ENCODE assay signal across 9 cellular contexts in genomic region chr11:128520886-128521696, GRCh38.
A peak's percentile ranks its signal among the peaks of the same experiment; 100 is the strongest.
DNase-seq lines count a peak whose midpoint lies in the region; ATAC-seq and TF ChIP-seq lines count a peak whose summit lies in the region.
"Had no signal": no experiment of that assay in that cellular context is flagged by ENCODE, and none has a peak within 500 bp of the region (broad histone marks: within the 10 kb centered on the region; RNA-seq: fewer than 3 reads in every experiment).

No MANE protein-coding gene starts in this region.

- CTCF ChIA-PET in WTC11 (lab: Charles Lee): interaction anchor here (1.4 kb wide), 1 partner anchor 109 kb away, joined by 3 read pairs; no protein-coding TSS in a partner anchor

- POLR2A ChIA-PET in WTC11 (lab: Charles Lee): interaction anchor here (1.0 kb wide), 1 partner anchor 29 kb away, joined by 3 read pairs; no protein-coding TSS in a partner anchor

- intact Hi-C loops in spleen (cut with DNase I; ENCODE audit: low total_unique reads): no loop called here

- peaks cover 64% of the 10 kb centered on the region for H3K4me1 Mint-ChIP-seq in WTC11

- WGBS in spleen, 5 donors: 3 to 5% (median 3%) methylated on average over 12 of the region's 12 CpGs

- H3K36me3 ChIP-seq in spleen: peaks cover 0 to 38% (median 0%) of the 10 kb centered on the region in 6 donors

- H3K4me1 ChIP-seq in spleen: peaks cover 35 to 92% (median 57%) of the 10 kb centered on the region in 6 donors

- H3K4me3 Mint-ChIP-seq in WTC11: peak overlapping the region; percentile 77

- H3K27me3 ChIP-seq in spleen (replicated peaks in 1 of 7): no peaks in the 10 kb centered on the region

- H3K9me3 ChIP-seq in spleen: no peaks in the 10 kb centered on the region

- peak overlapping the region; percentile 51 to 86 (median 72) for H3K4me3 ChIP-seq in spleen

- ATAC-seq in WTC11 (no peak), HG02884 (IDR thresholded peaks at IDR 0.05; ENCODE audit: unreplicated experiment) (no peak), HG02610 (IDR thresholded peaks at IDR 0.05; ENCODE audit: unreplicated experiment) (no peak)

- TF ChIP-seq CTCF in WTC11 (IDR thresholded peaks at IDR 0.05) (no peak), spleen (IDR thresholded peaks at IDR 0.05 in 8 of 11, conservative IDR thresholded peaks at IDR 0.05 in 3 of 11) (peak in 2 of 11 experiments; percentile 2 to 15)

- no peaks in the 10 kb centered on the region for H3K36me3 Mint-ChIP-seq in WTC11

- peak overlapping the region; percentile 95 to 99 (median 99) for H3K27ac ChIP-seq in spleen
- H3K27ac ChIP-seq: 22Rv1 had no signal

- no peak overlapping the region for H3K27ac Mint-ChIP-seq in WTC11

- no peaks in the 10 kb centered on the region for H3K9me3 Mint-ChIP-seq in WTC11

- H3K27me3 Mint-ChIP-seq in WTC11 (ENCODE audit: low read depth): peaks cover 32% of the 10 kb centered on the region

- DNase-seq in DMS53 (lab: John Stamatoyannopoulos, UW) (peak; percentile 40), DMS53 treated with DMSO at 0.1 percent for 48 hours (lab: John Stamatoyannopoulos, UW; ENCODE audit: unreplicated experiment) (no peak), WTC11 (ENCODE audit: low spot score) (no peak), globus pallidus (ENCODE audit: low spot score) (peak; percentile 44), spleen (peak; percentile 81)
- no peak for DNase-seq in activated effector memory CD4-positive, alpha-beta T cell treated with anti-CD3 and anti-CD28 coated beads, Interleukin-2, amount 50 U/mL, for 16 hours

- TF ChIP-seq POLR2A in spleen (IDR thresholded peaks at IDR 0.05): peak in 1 of 3 donors; percentile 9

TF ChIP-seq in WTC11, 78 proteins besides CTCF, POLR2A, EP300 and RAD21:
- no peak for TF ChIP-seq GRHL2 (CRISPR knock-in tag; IDR thresholded peaks at IDR 0.05; ENCODE audit: insufficient replicate concordance, severe bottlenecking)
- no peak for TF ChIP-seq OVOL2 (CRISPR knock-in tag; IDR thresholded peaks at IDR 0.05; ENCODE audit: borderline replicate concordance)

Comparison
In these comparisons a context has a peak if more than half of its experiments do, and no peak if none do; other contexts are left out.
1. DNase-seq: peak in DMS53 (single experiment), globus pallidus (single experiment) and spleen (single experiment); none in DMS53 treated with DMSO at 0.1 percent for 48 hours (single experiment), WTC11 (single experiment) and activated effector memory CD4-positive, alpha-beta T cell treated with anti-CD3 and anti-CD28 coated beads, Interleukin-2, amount 50 U/mL, for 16 hours (single experiment).